In genomic region chr7:121493553-121493952, GRCh38 we compare ENCODE assay signal across 24 cellular contexts.
A peak's percentile ranks its signal among the peaks of the same experiment; 100 is the strongest.
DNase-seq lines count a peak whose midpoint lies in the region; ATAC-seq and TF ChIP-seq lines count a peak whose summit lies in the region.
"Had no signal": no experiment of that assay in that cellular context is flagged by ENCODE, and none has a peak within 500 bp of the region (broad histone marks: within the 10 kb centered on the region; RNA-seq: fewer than 3 reads in every experiment).

No MANE protein-coding gene starts in this region.

- H3K27me3 Mint-ChIP-seq in HFFc6 (ENCODE audit: insufficient read depth): peaks cover 11% of the 10 kb centered on the region
- H3K27me3 Mint-ChIP-seq in type B pancreatic cell: no peaks in the 10 kb centered on the region
- no peaks in the 10 kb centered on the region for H3K27me3 Mint-ChIP-seq in activated CD8-positive, alpha-beta T cell treated with anti-CD3 and anti-CD28 coated beads for 36 hours

- peaks cover 9% of the 10 kb centered on the region for H3K9me3 Mint-ChIP-seq in HFFc6
- peaks cover 8% of the 10 kb centered on the region for H3K9me3 Mint-ChIP-seq in type B pancreatic cell
- H3K9me3 Mint-ChIP-seq in activated CD8-positive, alpha-beta T cell treated with anti-CD3 and anti-CD28 coated beads for 36 hours: peaks cover 6% of the 10 kb centered on the region

- no peaks in the 10 kb centered on the region for H3K4me1 ChIP-seq in foreskin keratinocyte
- H3K4me1 ChIP-seq: BE2C, SJCRH30 had no signal

- peaks cover 15% of the 10 kb centered on the region; the same call in 1 of the 2 replicates for H3K4me1 Mint-ChIP-seq in HFFc6 (ENCODE audit: low read depth)
- H3K4me1 Mint-ChIP-seq in type B pancreatic cell (ENCODE audit: unreplicated experiment): no peaks in the 10 kb centered on the region
- peaks cover 2% of the 10 kb centered on the region for H3K4me1 Mint-ChIP-seq in activated CD8-positive, alpha-beta T cell treated with anti-CD3 and anti-CD28 coated beads for 36 hours (ENCODE audit: low read depth)

- no peak overlapping the region for H3K27ac Mint-ChIP-seq in HFFc6
- H3K27ac Mint-ChIP-seq in type B pancreatic cell: no peak overlapping the region
- no peak overlapping the region for H3K27ac Mint-ChIP-seq in activated CD8-positive, alpha-beta T cell treated with anti-CD3 and anti-CD28 coated beads for 36 hours

- CTCF ChIA-PET in activated CD8-positive, alpha-beta T cell treated with anti-CD3 and anti-CD28 coated beads for 36 hours (lab: Charles Lee): interaction anchor here (1.4 kb wide), 2 partner anchors 12 to 52 kb away, joined by 3 to 4 read pairs; no protein-coding TSS in a partner anchor

- H3K27ac ChIP-seq in VCaP (no peak overlapping the region), foreskin keratinocyte (no peak overlapping the region)
- H3K27ac ChIP-seq: PC-9, SJCRH30 had no signal

- ATAC-seq in foreskin keratinocyte (no peak), HG03108 (IDR thresholded peaks at IDR 0.05; ENCODE audit: unreplicated experiment) (no peak)
- ATAC-seq in activated CD8-positive, alpha-beta T cell treated with anti-CD3 and anti-CD28 coated beads for 36 hours: no peak
- ATAC-seq: Right ventricle myocardium inferior had no signal

- TF ChIP-seq CTCF in HFFc6 (IDR thresholded peaks at IDR 0.05) (peak; percentile 49), VCaP (conservative IDR thresholded peaks at IDR 0.05) (0 out of 2 replicates have a peak, but pooled peaks have one; percentile 9), foreskin keratinocyte (conservative IDR thresholded peaks at IDR 0.05) (peak; percentile 5), type B pancreatic cell (conservative IDR thresholded peaks at IDR 0.05) (peak; percentile 59)
- no peak for TF ChIP-seq CTCF in activated CD8-positive, alpha-beta T cell treated with anti-CD3 and anti-CD28 coated beads for 36 hours (IDR thresholded peaks at IDR 0.05)

- intact Hi-C loops in activated CD8-positive, alpha-beta T cell treated with anti-CD3 and anti-CD28 coated beads for 36 hours (cut with micrococcal nuclease): no loop called here

- POLR2A ChIA-PET in activated CD8-positive, alpha-beta T cell treated with anti-CD3 and anti-CD28 coated beads for 36 hours (lab: Charles Lee): no interaction called here

- H3K27me3 ChIP-seq in foreskin keratinocyte: no peaks in the 10 kb centered on the region
- H3K27me3 ChIP-seq: BE2C, SJCRH30 had no signal

- H3K4me3 Mint-ChIP-seq in HFFc6: no peak overlapping the region
- no peak overlapping the region for H3K4me3 Mint-ChIP-seq in type B pancreatic cell
- no peak overlapping the region for H3K4me3 Mint-ChIP-seq in activated CD8-positive, alpha-beta T cell treated with anti-CD3 and anti-CD28 coated beads for 36 hours

- H3K36me3 Mint-ChIP-seq in HFFc6 (ENCODE audit: low read depth) (peaks cover 8% of the 10 kb centered on the region), type B pancreatic cell (no peaks in the 10 kb centered on the region)
- no peaks in the 10 kb centered on the region for H3K36me3 Mint-ChIP-seq in activated CD8-positive, alpha-beta T cell treated with anti-CD3 and anti-CD28 coated beads for 36 hours (ENCODE audit: low read depth)

- DNase-seq in HFFc6 (no peak), foreskin keratinocyte (no peak), type B pancreatic cell (ENCODE audit: extremely low spot score, unreplicated experiment) (no peak), AG08395 (ENCODE audit: low spot score) (no peak)
- DNase-seq in activated CD8-positive, alpha-beta T cell treated with anti-CD3 and anti-CD28 coated beads for 36 hours: no peak
- DNase-seq: BE2C, Calu3, DMS153, DND-41, HCEC 1CT, MV-4-11, NCI-H1105, NCI-H146, NCI-H1930, NCI-H2107, NCI-H446, NCI-H524 treated with DMSO at 0.1 percent for 48 hours, NCI-H774, PC-9, SJCRH30, T-helper 1 cell had no signal
